In the genomic region with DNA sequence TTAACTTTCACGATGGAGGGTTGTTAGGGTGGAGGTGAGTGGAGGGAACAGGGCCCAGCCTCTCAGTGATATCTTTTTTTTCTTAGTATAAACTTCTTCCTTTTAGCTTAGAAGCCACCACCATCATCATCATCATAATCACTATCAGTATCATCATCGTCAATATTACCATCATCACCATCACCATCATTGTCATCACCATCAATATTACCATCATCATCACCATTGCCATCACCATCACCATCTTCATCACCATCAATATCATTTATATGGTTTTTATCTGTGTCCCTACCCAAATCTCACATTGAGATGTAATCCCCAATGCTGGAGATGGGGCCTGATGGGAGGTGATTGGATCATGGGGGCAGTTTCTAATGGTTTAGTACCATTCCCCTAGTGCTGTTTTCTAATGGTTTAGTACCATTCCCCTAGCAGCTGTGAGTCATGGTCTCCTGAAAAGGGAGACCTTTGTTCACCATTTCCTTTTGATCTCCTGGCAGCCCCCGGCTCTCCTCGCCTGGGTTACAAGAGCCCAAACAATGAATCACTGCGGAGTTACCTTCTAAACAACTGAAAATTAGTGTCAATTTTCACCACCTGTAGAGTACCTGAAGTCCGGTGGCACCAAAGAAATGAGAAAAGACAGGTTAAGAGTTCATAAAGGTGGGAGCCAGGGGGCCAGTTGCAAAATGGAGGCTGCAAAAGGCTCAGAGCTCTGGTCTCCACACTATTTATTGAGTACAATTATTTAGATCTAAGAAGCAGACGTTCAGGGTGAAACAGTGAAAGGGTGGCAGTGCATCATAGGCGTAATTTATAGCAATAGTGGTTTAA, we compare ENCODE assay signal across 20 cellular contexts. TPM values are rescaled to one million over a fixed set of nuclear protein-coding genes. Genes with fewer than 3 reads are reported as not detected.
DNase-seq lines count a peak whose midpoint lies in the region; ATAC-seq and TF ChIP-seq lines count a peak whose summit lies in the region.
"Had no signal": no experiment of that assay in that cellular context is flagged by ENCODE, and none has a peak within 500 bp of the region (broad histone marks: within the 10 kb centered on the region; RNA-seq: fewer than 3 reads in every experiment).

No MANE protein-coding gene starts in this region.

- H3K36me3 Mint-ChIP-seq in activated T-cell treated with anti-CD3 and anti-CD28 coated beads, Interleukin-2, amount 50 U/mL, for 4 hours (ENCODE audit: insufficient read depth), result no peaks in the 10 kb centered on the region
- H3K36me3 Mint-ChIP-seq: activated CD8-positive, alpha-beta memory T cell treated with anti-CD3 and anti-CD28 coated beads, Interleukin-2, amount 10 ng/mL, durations not matched to agents 7 days and 5 days; activated naive CD8-positive, alpha-beta T cell treated with anti-CD3 and anti-CD28 coated beads for 36 hours; CD8-positive, alpha-beta T cell; immature natural killer cell; stimulated activated naive B cell treated with anti-CD40 and anti-IgM and Interleukin-4, amounts not matched to agents 10 μg/mL and 1 μg/mL and 100 μg/mL, for 72 hours had no signal

- H3K9me3 Mint-ChIP-seq in activated T-cell treated with anti-CD3 and anti-CD28 coated beads, Interleukin-2, amount 50 U/mL, for 4 hours, result peaks cover 4% of the 10 kb centered on the region

- peak; percentile 43 for DNase-seq in HT-29 (ENCODE audit: low spot score)
- peak; percentile 98 for DNase-seq in SW480 (ENCODE audit: low spot score)
- peak; percentile 52 for DNase-seq in hepatocyte (ENCODE audit: low spot score)
- DNase-seq in smooth muscle cell (lab: John Stamatoyannopoulos, UW; ENCODE audit: unreplicated experiment), result no peak
- no peak for DNase-seq in activated T-cell treated with anti-CD3 and anti-CD28 coated beads, Interleukin-2, amount 50 U/mL, for 4 hours
- no peak for DNase-seq in NCI-H1694 treated with DMSO at 0.1 percent for 48 hours (lab: John Stamatoyannopoulos, UW)
- DNase-seq: activated CD4-positive, alpha-beta T cell treated with anti-CD3 and anti-CD28 coated beads for 48 hours; activated CD8-positive, alpha-beta memory T cell treated with anti-CD3 and anti-CD28 coated beads, Interleukin-2, amount 10 ng/mL, durations not matched to agents 7 days and 5 days; activated naive CD8-positive, alpha-beta T cell treated with anti-CD3 and anti-CD28 coated beads for 36 hours; CD8-positive, alpha-beta T cell; heart left ventricle; immature natural killer cell; NCI-H510A treated with DMSO at 0.1 percent for 48 hours; stimulated activated CD4-positive, alpha-beta T cell treated with anti-CD3 and anti-CD28 coated beads, Interleukin-2, amount 100 ng/mL, for 48 hours; stimulated activated naive B cell treated with anti-CD40 and anti-IgM and Interleukin-4, amounts not matched to agents 10 μg/mL and 1 μg/mL and 100 μg/mL, for 72 hours; T-helper 17 cell had no signal

- H3K27ac ChIP-seq in hepatocyte (peak overlapping the region; percentile 93), smooth muscle cell (ENCODE audit: low read depth) (peak overlapping the region; percentile 84)
- H3K27ac ChIP-seq: heart left ventricle, thoracic aorta had no signal

- H2AFZ ChIP-seq in hepatocyte (no peak overlapping the region), smooth muscle cell (ENCODE audit: low read depth) (no peak overlapping the region)

- H3K4me1 Mint-ChIP-seq in activated T-cell treated with anti-CD3 and anti-CD28 coated beads, Interleukin-2, amount 50 U/mL, for 4 hours (ENCODE audit: low read depth), result no peaks in the 10 kb centered on the region
- H3K4me1 Mint-ChIP-seq: activated CD8-positive, alpha-beta memory T cell treated with anti-CD3 and anti-CD28 coated beads, Interleukin-2, amount 10 ng/mL, durations not matched to agents 7 days and 5 days; activated naive CD8-positive, alpha-beta T cell treated with anti-CD3 and anti-CD28 coated beads for 36 hours; immature natural killer cell; stimulated activated naive B cell treated with anti-CD40 and anti-IgM and Interleukin-4, amounts not matched to agents 10 μg/mL and 1 μg/mL and 100 μg/mL, for 72 hours; T-helper 17 cell had no signal

- no peak for ATAC-seq in HG03175 (IDR thresholded peaks at IDR 0.05; ENCODE audit: unreplicated experiment)
- ATAC-seq in activated T-cell treated with anti-CD3 and anti-CD28 coated beads, Interleukin-2, amount 50 U/mL, for 4 hours, result no peak
- ATAC-seq: activated CD8-positive, alpha-beta memory T cell treated with anti-CD3 and anti-CD28 coated beads, Interleukin-2, amount 10 ng/mL, durations not matched to agents 7 days and 5 days; CD8-positive, alpha-beta T cell; heart left ventricle; stimulated activated naive B cell treated with anti-CD40 and anti-IgM and Interleukin-4, amounts not matched to agents 10 μg/mL and 1 μg/mL and 100 μg/mL, for 72 hours; T-helper 17 cell had no signal

- H3K4me1 ChIP-seq in hepatocyte (ENCODE audit: insufficient read depth), result peaks cover 25% of the 10 kb centered on the region
- no peaks in the 10 kb centered on the region for H3K4me1 ChIP-seq in smooth muscle cell (ENCODE audit: low read depth)
- H3K4me1 ChIP-seq: heart left ventricle had no signal

- H3F3A ChIP-seq in smooth muscle cell (ENCODE audit: low read depth), result no peaks in the 10 kb centered on the region

- peaks cover 3% of the 10 kb centered on the region for H3K27me3 Mint-ChIP-seq in activated T-cell treated with anti-CD3 and anti-CD28 coated beads, Interleukin-2, amount 50 U/mL, for 4 hours (ENCODE audit: low read depth)
- H3K27me3 Mint-ChIP-seq: activated naive CD8-positive, alpha-beta T cell treated with anti-CD3 and anti-CD28 coated beads for 36 hours had no signal

- peak overlapping the region; percentile 62 for H3K9ac ChIP-seq in smooth muscle cell (ENCODE audit: low read depth)

- no peaks in the 10 kb centered on the region for H3K36me3 ChIP-seq in hepatocyte (replicated peaks; ENCODE audit: insufficient read depth, low read depth)
- no peaks in the 10 kb centered on the region for H3K36me3 ChIP-seq in smooth muscle cell (ENCODE audit: low read depth)
- H3K36me3 ChIP-seq: heart left ventricle, thoracic aorta had no signal

- no peak overlapping the region for H3K4me3 Mint-ChIP-seq in activated T-cell treated with anti-CD3 and anti-CD28 coated beads, Interleukin-2, amount 50 U/mL, for 4 hours
- H3K4me3 Mint-ChIP-seq: activated CD8-positive, alpha-beta memory T cell treated with anti-CD3 and anti-CD28 coated beads, Interleukin-2, amount 10 ng/mL, durations not matched to agents 7 days and 5 days; activated naive CD8-positive, alpha-beta T cell treated with anti-CD3 and anti-CD28 coated beads for 36 hours; CD8-positive, alpha-beta T cell; immature natural killer cell; stimulated activated naive B cell treated with anti-CD40 and anti-IgM and Interleukin-4, amounts not matched to agents 10 μg/mL and 1 μg/mL and 100 μg/mL, for 72 hours; T-helper 17 cell had no signal

- TF ChIP-seq CTCF in hepatocyte (IDR thresholded peaks at IDR 0.05; ENCODE audit: poor library complexity) (no peak), smooth muscle cell (IDR thresholded peaks at IDR 0.05; ENCODE audit: borderline replicate concordance, insufficient read depth, poor library complexity, severe bottlenecking) (no peak)

- H4K20me1 ChIP-seq in hepatocyte (ENCODE audit: insufficient read depth, poor library complexity, severe bottlenecking), result no peaks in the 10 kb centered on the region
- H4K20me1 ChIP-seq in smooth muscle cell (ENCODE audit: low read depth), result no peaks in the 10 kb centered on the region

- no peaks in the 10 kb centered on the region for H3K9me2 ChIP-seq in hepatocyte (replicated peaks; ENCODE audit: insufficient read depth)

- H3K9me3 ChIP-seq in hepatocyte (ENCODE audit: low read depth) (no peaks in the 10 kb centered on the region), smooth muscle cell (replicated peaks; ENCODE audit: low read depth) (peaks cover 2% of the 10 kb centered on the region)
- H3K9me3 ChIP-seq: thoracic aorta had no signal

- 43% methylated on average over 8 of the region's 8 CpGs for WGBS in hepatocyte (ENCODE audit: low lambda C conversion rate, missing lambda C conversion rate)
- 54% methylated on average over 8 of the region's 8 CpGs for WGBS in smooth muscle cell (ENCODE audit: low lambda C conversion rate)

- peak overlapping the region; percentile 57 for H3K4me2 ChIP-seq in hepatocyte
- H3K4me2 ChIP-seq in smooth muscle cell, result peak overlapping the region; percentile 1

- H3K4me3 ChIP-seq in hepatocyte (no peak overlapping the region), smooth muscle cell (no peak overlapping the region)
- H3K4me3 ChIP-seq: heart left ventricle, thoracic aorta had no signal

- H3K79me2 ChIP-seq in hepatocyte (no peaks in the 10 kb centered on the region), smooth muscle cell (ENCODE audit: low read depth) (no peaks in the 10 kb centered on the region)

- H3K27me3 ChIP-seq in hepatocyte, result no peaks in the 10 kb centered on the region
- H3K27me3 ChIP-seq in smooth muscle cell (ENCODE audit: low read depth), result no peaks in the 10 kb centered on the region

RNA-seq across cellular contexts. Expression of a gene that starts 3.1 kb away (rescaled TPM):
- total RNA-seq in HT-29 (2014; rRNA removed; shearing (Covaris generic)), result 0.20 TPM in 1 of 2 replicates, not detected in the other
- total RNA-seq in hepatocyte (not detected in 2 replicates), smooth muscle cell (not detected in 2 replicates)
- polyA plus RNA-seq in hepatocyte (not detected in 2 replicates), smooth muscle cell (not detected in 2 replicates)
- not detected for total RNA-seq in activated T-cell treated with anti-CD3 and anti-CD28 coated beads, Interleukin-2, amount 50 U/mL, for 4 hours
- total RNA-seq: activated CD8-positive, alpha-beta memory T cell treated with anti-CD3 and anti-CD28 coated beads, Interleukin-2, amount 10 ng/mL, durations not matched to agents 7 days and 5 days; activated naive CD8-positive, alpha-beta T cell treated with anti-CD3 and anti-CD28 coated beads for 36 hours; CD8-positive, alpha-beta T cell; heart left ventricle; lower leg skin; SK-MEL-5; T-helper 17 cell; thoracic aorta had no signal
- polyA plus RNA-seq: heart left ventricle, immature natural killer cell had no signal

RNA-seq across cellular contexts. Expression of a gene that starts 44.3 kb away (rescaled TPM):
- 3.7 and 4.5 TPM in 2 replicates for total RNA-seq in HT-29 (2014; rRNA removed; shearing (Covaris generic))
- total RNA-seq in hepatocyte (9.2 and 9.3 TPM in 2 replicates), smooth muscle cell (9.9 and 10.0 TPM in 2 replicates)
- polyA plus RNA-seq in hepatocyte (3.0 and 4.1 TPM in 2 replicates), smooth muscle cell (2.3 and 2.6 TPM in 2 replicates)
- 1 to 10 TPM; 6.1 to 8.2 (median 7.2) TPM for total RNA-seq in activated T-cell treated with anti-CD3 and anti-CD28 coated beads, Interleukin-2, amount 50 U/mL, for 4 hours

RNA-seq across cellular contexts. Expression of a gene that starts 52.9 kb away (rescaled TPM):
- total RNA-seq in HT-29 (2014; rRNA removed; shearing (Covaris generic)), result 0.31 TPM in 1 of 2 replicates, not detected in the other
- 170 and 340 TPM in 2 replicates for total RNA-seq in hepatocyte
- 1,328 and 1,609 TPM in 2 replicates for polyA plus RNA-seq in hepatocyte
- total RNA-seq in smooth muscle cell, result 25.5 and 26.3 TPM in 2 replicates
- polyA plus RNA-seq in smooth muscle cell, result 102 and 163 TPM in 2 replicates
- total RNA-seq in activated T-cell treated with anti-CD3 and anti-CD28 coated beads, Interleukin-2, amount 50 U/mL, for 4 hours, result under 1 TPM in 1 of 3 donors, not detected in 2; 0.24 TPM
- total RNA-seq: activated CD8-positive, alpha-beta memory T cell treated with anti-CD3 and anti-CD28 coated beads, Interleukin-2, amount 10 ng/mL, durations not matched to agents 7 days and 5 days; activated naive CD8-positive, alpha-beta T cell treated with anti-CD3 and anti-CD28 coated beads for 36 hours; CD8-positive, alpha-beta T cell; SK-MEL-5; T-helper 17 cell had no signal
- polyA plus RNA-seq: immature natural killer cell had no signal

Comparison
In these comparisons a context has a peak if more than half of its experiments do, and no peak if none do; other contexts are left out.
1. DNase-seq: peak in HT-29 (single experiment), SW480 (single experiment) and hepatocyte (single experiment); none in smooth muscle cell (single experiment), activated T-cell treated with anti-CD3 and anti-CD28 coated beads, Interleukin-2, amount 50 U/mL, for 4 hours (single experiment) and NCI-H1694 treated with DMSO at 0.1 percent for 48 hours (single experiment).
2. RNA of a gene that starts 52.9 kb away (total RNA-seq): 170 to 340 TPM in hepatocyte and 25.5 to 26.3 TPM in smooth muscle cell; 0.31 TPM in HT-29 and 0.24 TPM in activated T-cell treated with anti-CD3 and anti-CD28 coated beads, Interleukin-2, amount 50 U/mL, for 4 hours; every median in the first group is over 10 times any median in the second.